In the genomic region with DNA sequence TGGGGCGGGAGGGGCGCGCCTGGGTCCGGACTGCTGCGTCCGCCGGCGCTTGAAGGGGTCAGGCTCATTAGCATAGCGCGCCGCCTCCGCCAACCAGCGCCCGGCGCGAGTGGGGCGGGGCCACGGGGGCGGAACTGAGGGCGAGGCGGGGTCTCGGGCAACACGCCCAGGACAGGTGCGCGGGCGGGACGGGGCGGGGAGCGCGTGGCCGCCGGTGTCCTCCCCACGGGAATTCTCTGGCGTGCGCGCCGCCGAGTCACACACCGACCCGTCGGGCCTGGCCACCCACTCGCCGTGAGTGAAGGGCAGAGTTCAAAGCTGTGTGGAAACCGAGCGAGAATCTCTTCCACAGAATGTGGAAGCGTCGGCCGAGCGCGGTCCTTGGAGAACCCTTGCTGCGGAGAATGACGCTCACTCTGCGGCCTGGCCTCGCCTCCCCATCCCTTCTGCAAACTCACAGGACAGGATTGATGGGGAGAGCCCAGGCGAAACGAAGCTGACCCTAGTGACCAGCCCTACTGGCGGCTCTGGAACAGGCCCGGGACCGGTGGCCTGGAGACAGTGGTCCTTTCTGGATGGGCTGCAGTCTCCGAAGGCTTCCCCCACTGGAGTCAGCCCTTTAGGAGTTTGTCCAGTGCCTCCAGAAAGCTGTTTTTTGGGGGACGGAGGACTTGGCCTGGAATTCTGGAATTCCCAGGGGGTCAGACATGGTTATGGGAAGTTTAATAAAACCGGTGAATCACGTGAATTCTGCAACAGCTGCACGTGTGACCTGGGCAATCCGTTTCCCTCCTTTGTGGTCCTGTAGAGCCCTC, we compare ENCODE assay signal across 8 cellular contexts. TPM values are rescaled to one million over a fixed set of nuclear protein-coding genes. Genes with fewer than 3 reads are reported as not detected.
DNase-seq lines count a peak whose midpoint lies in the region; ATAC-seq, FAIRE-seq and TF ChIP-seq lines count a peak whose summit lies in the region.

A gene (minus strand): TSS at position 69 of the 815 bp plus-strand sequence. CDS start 101 bp downstream, outside the sequence.

- no peak within 1 kb of the TSS for H3K18ac ChIP-seq in mesenchymal stem cell (ENCODE audit: low read depth in 1 of 2, low read length in 2 of 2)

- H3K4ac ChIP-seq in mesenchymal stem cell (ENCODE audit: low read depth in 1 of 2, low read length in 2 of 2) = no peak within 1 kb of the TSS

- H3K23ac ChIP-seq in mesenchymal stem cell (ENCODE audit: low read length in 2 of 2) = peak within 1 kb of the TSS in 1 of 2 experiments; percentile 16

- H2BK12ac ChIP-seq in mesenchymal stem cell (ENCODE audit: low read length in 2 of 2) = peak within 1 kb of the TSS in 1 of 2 experiments; percentile 16

- no peak for TF ChIP-seq EP300 in A549 (IDR thresholded peaks at IDR 0.05)

- peak within 1 kb of the TSS; percentile 18 for H2AFZ ChIP-seq in mesenchymal stem cell (ENCODE audit: low read depth, low read length)

- no peak for TF ChIP-seq POLR2A in A549 (IDR thresholded peaks at IDR 0.05; ENCODE audit: low read length)

- no peak within 1 kb of the TSS for H2AK5ac ChIP-seq in mesenchymal stem cell (ENCODE audit: low read length, severe bottlenecking)

- peak within 1 kb of the TSS; percentile 49 for H4K91ac ChIP-seq in mesenchymal stem cell (ENCODE audit: low read length)

- peaks cover 64 to 75% of the 10 kb centered on the region in 2 experiments for H3K27me3 ChIP-seq in mesenchymal stem cell (ENCODE audit: control insufficient read depth in 1 of 2, insufficient read depth in 1 of 2, low read length in 2 of 2)

- no peak within 1 kb of the TSS for H4K8ac ChIP-seq in mesenchymal stem cell (ENCODE audit: low read length)

- H3K4me2 ChIP-seq in A549 (peak within 1 kb of the TSS; percentile 100), mesenchymal stem cell (ENCODE audit: low read length, poor library complexity, severe bottlenecking) (peak within 1 kb of the TSS; percentile 93)

- peaks cover 0 to 3% of the 10 kb centered on the region in 2 experiments for H3K36me3 ChIP-seq in mesenchymal stem cell (ENCODE audit: control insufficient read depth in 1 of 2, insufficient read depth in 2 of 2, low read depth in 1 of 2, low read length in 2 of 2)

- no peak within 1 kb of the TSS for H2BK120ac ChIP-seq in mesenchymal stem cell (ENCODE audit: low read depth, low read length)

- POLR2A ChIA-PET in A549 (lab: Yijun Ruan, JAX) = no interaction called here

- TF ChIP-seq RAD21 in A549 (conservative IDR thresholded peaks at IDR 0.05 in 1 of 2, IDR thresholded peaks at IDR 0.05 in 1 of 2) = no peak

- H3K4me1 ChIP-seq in A549 (peaks cover 16% of the 10 kb centered on the region; the same call in 2 of the 3 replicates), mesenchymal stem cell (ENCODE audit: control insufficient read depth, insufficient read depth, low read depth, low read length) (peaks cover 25% of the 10 kb centered on the region)

- H2BK15ac ChIP-seq in mesenchymal stem cell (ENCODE audit: low read depth, poor library complexity, severe bottlenecking) = no peak within 1 kb of the TSS

- H3K4me3 ChIP-seq in A549 = peak within 1 kb of the TSS; percentile 75
- H3K4me3 ChIP-seq in mesenchymal stem cell (ENCODE audit: insufficient read depth in 1 of 2, low read depth in 1 of 2, low read length in 2 of 2) = peak within 1 kb of the TSS; percentile 50 to 73

- 17% methylated on average over 29 of the region's 65 CpGs for WGBS in A549 (ENCODE audit: missing lambda C conversion rate)
- whole genome bisulfite sequencing in mesenchymal stem cell = 11% methylated on average over 51 of the region's 65 CpGs

- FAIRE-seq in A549 (lab: Jason Lieb, UNC) = no peak

- TF ChIP-seq CTCF in A549 (IDR thresholded peaks at IDR 0.05) = no peak

- ATAC-seq in A549 = peak; percentile 81 to 93
- ATAC-seq in GM18520 (IDR thresholded peaks at IDR 0.05; ENCODE audit: unreplicated experiment) = peak; percentile 64
- peak; percentile 38 for ATAC-seq in HG03103 (IDR thresholded peaks at IDR 0.05; ENCODE audit: low read depth, unreplicated experiment)

- H3K14ac ChIP-seq in mesenchymal stem cell (ENCODE audit: low read length in 2 of 2) = peak within 1 kb of the TSS in 1 of 2 experiments; percentile 44

- peak within 1 kb of the TSS; percentile 39 to 75; a peak in 3 of 6 replicates for H3K27ac ChIP-seq in A549
- H3K27ac ChIP-seq in mesenchymal stem cell (ENCODE audit: low read length, poor library complexity, severe bottlenecking) = no peak within 1 kb of the TSS

- peak within 1 kb of the TSS; percentile 33 for H2BK5ac ChIP-seq in mesenchymal stem cell (ENCODE audit: low read depth, low read length, poor library complexity, severe bottlenecking)

- no peak within 1 kb of the TSS for H3K9ac ChIP-seq in mesenchymal stem cell (ENCODE audit: low read length)

- no peaks in the 10 kb centered on the region for H3K79me1 ChIP-seq in mesenchymal stem cell (replicated peaks; ENCODE audit: low read length, poor library complexity, severe bottlenecking)

- DNase-seq in A549 (ENCODE audit: low read depth in 1 of 2, low spot score in 1 of 2) (peak; percentile 63 to 89), NCI-H460 (ENCODE audit: extremely low read depth, low read depth) (peak; percentile 48), ecto neural progenitor cell (ENCODE audit: low spot score) (peak; percentile 96), mesenchymal stem cell (peak; percentile 65)
- DNase-seq in activated CD4-positive, alpha-beta T cell treated with anti-CD3 and anti-CD28 coated beads, Interleukin-2, amount 50 U/mL, for 4 hours = peak; percentile 78 to 82
- peak; percentile 80 for DNase-seq in stimulated activated CD8-positive, alpha-beta memory T cell treated with anti-CD3 and anti-CD28 coated beads, Interleukin-12 subunit alpha, Interleukin-12 subunit beta, amount 100 ng/mL, for 4 hours (ENCODE audit: low read depth)

- no peaks in the 10 kb centered on the region for H3K9me3 ChIP-seq in A549
- H3K9me3 ChIP-seq in mesenchymal stem cell (ENCODE audit: control insufficient read depth, low read length) = no peaks in the 10 kb centered on the region

- CTCF ChIA-PET in A549 (lab: Yijun Ruan, JAX) = interaction anchor here (0.6 to 2.2 kb wide), 12 partner anchors 9 to 746 kb away, joined by 3 to 8 read pairs (median 4); no protein-coding TSS in a partner anchor

TF ChIP-seq in A549, 52 proteins besides CTCF, POLR2A, EP300 and RAD21:
- TF ChIP-seq, protein P1, sequence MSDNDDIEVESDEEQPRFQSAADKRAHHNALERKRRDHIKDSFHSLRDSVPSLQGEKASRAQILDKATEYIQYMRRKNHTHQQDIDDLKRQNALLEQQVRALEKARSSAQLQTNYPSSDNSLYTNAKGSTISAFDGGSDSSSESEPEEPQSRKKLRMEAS (IDR thresholded peaks at IDR 0.05) = peak; percentile 60
- TF ChIP-seq, protein P2, sequence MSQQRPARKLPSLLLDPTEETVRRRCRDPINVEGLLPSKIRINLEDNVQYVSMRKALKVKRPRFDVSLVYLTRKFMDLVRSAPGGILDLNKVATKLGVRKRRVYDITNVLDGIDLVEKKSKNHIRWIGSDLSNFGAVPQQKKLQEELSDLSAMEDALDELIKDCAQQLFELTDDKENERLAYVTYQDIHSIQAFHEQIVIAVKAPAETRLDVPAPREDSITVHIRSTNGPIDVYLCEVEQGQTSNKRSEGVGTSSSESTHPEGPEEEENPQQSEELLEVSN (IDR thresholded peaks at IDR 0.05; ENCODE audit: borderline replicate concordance, low read depth) = peak; percentile 41; the same call in 1 of the 2 replicates
- TF ChIP-seq SMC3 (IDR thresholded peaks at IDR 0.05) (no peak), RFX5 (IDR thresholded peaks at IDR 0.05) (no peak), ZFP36 (IDR thresholded peaks at IDR 0.05; ENCODE audit: borderline replicate concordance, partially characterized antibody) (no peak), EHF (CRISPR knock-in tag; IDR thresholded peaks at IDR 0.05) (no peak), HOXB13 (CRISPR knock-in tag; IDR thresholded peaks at IDR 0.05; ENCODE audit: low read depth) (no peak), POLR2AphosphoS2 (conservative IDR thresholded peaks at IDR 0.05; ENCODE audit: low read length) (no peak), FOSB (CRISPR knock-in tag; IDR thresholded peaks at IDR 0.05) (no peak), FOXS1 (CRISPR knock-in tag; IDR thresholded peaks at IDR 0.05) (no peak), CBX2 (IDR thresholded peaks at IDR 0.05; ENCODE audit: borderline replicate concordance, low read depth) (no peak), BHLHE40 (IDR thresholded peaks at IDR 0.05; ENCODE audit: low read depth, low read length) (no peak), MYC (IDR thresholded peaks at IDR 0.05; ENCODE audit: borderline replicate concordance, low read length) (no peak)
- TF ChIP-seq, protein P3, sequence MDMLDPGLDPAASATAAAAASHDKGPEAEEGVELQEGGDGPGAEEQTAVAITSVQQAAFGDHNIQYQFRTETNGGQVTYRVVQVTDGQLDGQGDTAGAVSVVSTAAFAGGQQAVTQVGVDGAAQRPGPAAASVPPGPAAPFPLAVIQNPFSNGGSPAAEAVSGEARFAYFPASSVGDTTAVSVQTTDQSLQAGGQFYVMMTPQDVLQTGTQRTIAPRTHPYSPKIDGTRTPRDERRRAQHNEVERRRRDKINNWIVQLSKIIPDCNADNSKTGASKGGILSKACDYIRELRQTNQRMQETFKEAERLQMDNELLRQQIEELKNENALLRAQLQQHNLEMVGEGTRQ (IDR thresholded peaks at IDR 0.05) = no peak

RNA-seq across cellular contexts. Expression of the gene that starts here (rescaled TPM):
- not detected in 2 replicates for polyA plus RNA-seq in A549 (2011; rRNA removed)
- 0.05 TPM in 1 of 2 replicates, not detected in the other for polyA plus RNA-seq in A549 (2012; cell fraction: cytosol; rRNA removed)
- polyA plus RNA-seq in A549 (2012; cell fraction: nucleus; rRNA removed) = 0.07 TPM in 1 of 2 replicates, not detected in the other
- polyA plus RNA-seq in A549 (2017; fragmentation: RNase III; extraction: RNeasy Plus Mini Kit Qiagen cat#74134 plus additional on column Dnase treatment) = 0.05 to 0.08 TPM in 2 of 3 replicates, not detected in the other
- polyA minus RNA-seq in A549 (2011; rRNA and poly(A)+ RNA removed) = not detected in 2 replicates
- total RNA-seq in NCI-H460 (2014; rRNA removed; shearing (Covaris generic)) = not detected in 2 replicates
- polyA plus RNA-seq in NCI-H460 (2014; cell fraction: nucleus; rRNA removed) = not detected in 2 replicates
- 0.06 TPM for polyA plus RNA-seq in mesenchymal stem cell (2013, experiment 1 of 2)
- 0.10 TPM for polyA plus RNA-seq in mesenchymal stem cell (2013, experiment 2 of 2)

Comparison
In these comparisons a context has a peak if more than half of its experiments do, and no peak if none do; other contexts are left out.
1. Peak in DNase-seq, ATAC-seq, H3K4me3 ChIP-seq, H3K27ac ChIP-seq and H3K4me2 ChIP-seq in A549; RNA of the gene not detected or under 1 TPM.
2. Peak in DNase-seq in NCI-H460; RNA of the gene not detected or under 1 TPM.